Comparison of ENCODE assay signal across 8 cellular contexts in genomic region chr19:49453757-49454248, GRCh38. TPM values are rescaled to one million over a fixed set of nuclear protein-coding genes. Genes with fewer than 3 reads are reported as not detected.
DNase-seq lines count a peak whose midpoint lies in the region; ATAC-seq, FAIRE-seq and TF ChIP-seq lines count a peak whose summit lies in the region.

No MANE protein-coding gene starts in this region.

- ATAC-seq in DND-41 (ENCODE audit: insufficient read depth, low read depth) = no peak
- no peak for ATAC-seq in pancreas
- ATAC-seq in HG03520 (IDR thresholded peaks at IDR 0.05; ENCODE audit: unreplicated experiment) = no peak

- DNase-seq in DND-41 (no peak), epithelial cell of esophagus (ENCODE audit: low read depth) (no peak), pancreas (no peak), hepatic stellate cell (ENCODE audit: low spot score) (no peak), HEK293T (ENCODE audit: extremely low spot score) (no peak)
- DNase-seq in stimulated activated CD4-positive, alpha-beta T cell treated with anti-CD3 and anti-CD28 coated beads, Interleukin-4, amount 100 ng/mL, for 24 hours = no peak

- H3K4me1 ChIP-seq in DND-41 (ENCODE audit: insufficient read depth, low read length) (peaks cover 36% of the 10 kb centered on the region), OCI-LY3 (ENCODE audit: low read length) (peaks cover 22% of the 10 kb centered on the region), pancreas (peaks cover 0 to 7% (median 5%) of the 10 kb centered on the region in 3 donors)

- H3K9me3 ChIP-seq in DND-41 (ENCODE audit: insufficient read depth, low read length, severe bottlenecking) = no peaks in the 10 kb centered on the region
- H3K9me3 ChIP-seq in OCI-LY3 (ENCODE audit: insufficient read depth, low read length) = no peaks in the 10 kb centered on the region
- H3K9me3 ChIP-seq in pancreas = no peaks in the 10 kb centered on the region

- POLR2A ChIA-PET in HEK293T (lab: Yijun Ruan, JAX) = interaction anchor here (0.7 to 4.7 kb wide), 27 partner anchors 8 to 727 kb away, joined by 3 to 41 read pairs (median 5); partner anchors contain the start of genes FLT3LG, GFY, RPS11 and SLC17A7

- intact Hi-C loops in pancreas (cut with DNase I) = no loop called here

- no peaks in the 10 kb centered on the region for H3K27me3 ChIP-seq in DND-41 (ENCODE audit: insufficient read depth, low read length, poor library complexity)
- H3K27me3 ChIP-seq in OCI-LY3 (ENCODE audit: low read depth, low read length) = no peaks in the 10 kb centered on the region
- H3K27me3 ChIP-seq in pancreas = no peaks in the 10 kb centered on the region

- peak overlapping the region; percentile 52 for H2AFZ ChIP-seq in DND-41 (ENCODE audit: low read depth, low read length)
- H2AFZ ChIP-seq in OCI-LY3 (ENCODE audit: low read depth, low read length) = no peak overlapping the region

- no peak for TF ChIP-seq CTCF in DND-41 (IDR thresholded peaks at IDR 0.05; ENCODE audit: borderline replicate concordance, extremely low read depth, low read length, poor library complexity, severe bottlenecking)
- no peak for TF ChIP-seq CTCF in OCI-LY3 (IDR thresholded peaks at IDR 0.05; ENCODE audit: low read depth, low read length)
- TF ChIP-seq CTCF in epithelial cell of esophagus (IDR thresholded peaks at IDR 0.05; ENCODE audit: insufficient read depth, low read depth, low read length, missing control alignments) = no peak
- TF ChIP-seq CTCF in pancreas (IDR thresholded peaks at IDR 0.05) = no peak

- H3K9ac ChIP-seq in DND-41 (ENCODE audit: low read depth, low read length) (peak overlapping the region; percentile 85), OCI-LY3 (ENCODE audit: low read length) (peak overlapping the region; percentile 99)

- H3K4me2 ChIP-seq in DND-41 (ENCODE audit: insufficient read depth, low read length) (peak overlapping the region; percentile 78), OCI-LY3 (ENCODE audit: low read length) (peak overlapping the region; percentile 75)

- peak overlapping the region; percentile 93 for H3K27ac ChIP-seq in DND-41 (ENCODE audit: low read length)
- H3K27ac ChIP-seq in OCI-LY3 (ENCODE audit: low read length) = peak overlapping the region; percentile 91
- H3K27ac ChIP-seq in pancreas = peak overlapping the region; percentile 85 to 95 (median 88)

- peaks cover 10% of the 10 kb centered on the region; the same call in 1 of the 2 replicates for H4K20me1 ChIP-seq in DND-41 (ENCODE audit: insufficient read depth, low read length)
- no peaks in the 10 kb centered on the region for H4K20me1 ChIP-seq in OCI-LY3 (ENCODE audit: insufficient read depth, low read length)

- CTCF ChIA-PET in HEK293T (lab: Yijun Ruan, JAX) = interaction anchor here (1.2 to 2.3 kb wide), 3 partner anchors 9 to 22 kb away, joined by 3 to 6 read pairs (median 6); no protein-coding TSS in a partner anchor

- H3K4me3 ChIP-seq in DND-41 (ENCODE audit: low read depth in 1 of 2, low read length in 2 of 2) = peak overlapping the region; percentile 70 to 91
- H3K4me3 ChIP-seq in OCI-LY3 (ENCODE audit: low read length) = peak overlapping the region; percentile 85
- peak overlapping the region; percentile 87 for H3K4me3 ChIP-seq in epithelial cell of esophagus (ENCODE audit: low read length)
- H3K4me3 ChIP-seq in pancreas = peak overlapping the region; percentile 41 to 63 (median 54)

- FAIRE-seq in pancreas (lab: Jason Lieb, UNC) = no peak

- WGBS in pancreas, 2 donors = 24 to 28% methylated on average over 11 of the region's 11 CpGs

- H3K36me3 ChIP-seq in DND-41 (ENCODE audit: insufficient read depth, low read length) (peaks cover 44% of the 10 kb centered on the region), OCI-LY3 (replicated peaks; ENCODE audit: low read depth, low read length) (peaks cover 13% of the 10 kb centered on the region), pancreas (no peaks in the 10 kb centered on the region)

- H3K79me2 ChIP-seq in DND-41 (ENCODE audit: insufficient read depth, low read length) = peaks cover 70% of the 10 kb centered on the region
- H3K79me2 ChIP-seq in OCI-LY3 (ENCODE audit: low read length) = peaks cover 31% of the 10 kb centered on the region

TF ChIP-seq in HEK293T, 16 proteins besides CTCF, POLR2A, EP300 and RAD21:
- TF ChIP-seq NFRKB (IDR thresholded peaks at IDR 0.05) (no peak), SUZ12 (IDR thresholded peaks at IDR 0.05) (no peak), HDGF (IDR thresholded peaks at IDR 0.05; ENCODE audit: borderline replicate concordance) (no peak), ELF4 (IDR thresholded peaks at IDR 0.05) (no peak; the same call in 1 of the 2 replicates), BHLHE40 (IDR thresholded peaks at IDR 0.05; ENCODE audit: borderline replicate concordance) (no peak), FOXA1 (IDR thresholded peaks at IDR 0.05) (no peak), CTBP1 (IDR thresholded peaks at IDR 0.05; ENCODE audit: borderline replicate concordance) (no peak), LEF1 (IDR thresholded peaks at IDR 0.05; ENCODE audit: borderline replicate concordance) (no peak), SP1 (IDR thresholded peaks at IDR 0.05) (no peak), ARNT (IDR thresholded peaks at IDR 0.05) (no peak), FOXK2 (IDR thresholded peaks at IDR 0.05) (no peak), ZNF384 (IDR thresholded peaks at IDR 0.05) (no peak), TARDBP (IDR thresholded peaks at IDR 0.05) (no peak), FOXM1 (IDR thresholded peaks at IDR 0.05; ENCODE audit: borderline replicate concordance) (no peak)

RNA-seq across cellular contexts. Expression of gene ALDH16A1, which starts 0.8 kb away (rescaled TPM):
- total RNA-seq in pancreas = 10 to 100 TPM; 16.1 to 22.9 (median 19.8) TPM
- 10 to 100 TPM; 72.4 to 89.3 TPM for polyA plus RNA-seq in pancreas

RNA-seq across cellular contexts. Expression of gene PIH1D1, which starts 2.2 kb away (rescaled TPM):
- total RNA-seq in pancreas = 10 to 100 TPM; 34.2 to 49.1 (median 37.2) TPM
- polyA plus RNA-seq in pancreas = 100 to 1,000 TPM in 1 of 2 donors, 10 to 100 TPM in 1; 82.5 to 110 TPM

RNA-seq across cellular contexts. Expression of gene SLC17A7, which starts 12.5 kb away (rescaled TPM):
- under 1 TPM in 5 of 6 donors, not detected in 1; 0.13 to 0.53 (median 0.40) TPM for total RNA-seq in pancreas
- polyA plus RNA-seq in pancreas = under 1 TPM; 0.30 to 0.31 TPM

RNA-seq across cellular contexts. Expression of gene FLT3LG, which starts 20.2 kb away (rescaled TPM):
- total RNA-seq in pancreas = 1 to 10 TPM in 5 of 6 donors, under 1 TPM in 1; 0.79 to 3.7 (median 1.8) TPM
- 1 to 10 TPM; 7.1 to 8.4 TPM for polyA plus RNA-seq in pancreas

RNA-seq across cellular contexts. Expression of gene GFY, which starts 28.6 kb away (rescaled TPM):
- total RNA-seq in pancreas = not detected
- polyA plus RNA-seq in pancreas = not detected
